ENCODE assay signal across 8 cellular contexts in the genomic region with DNA sequence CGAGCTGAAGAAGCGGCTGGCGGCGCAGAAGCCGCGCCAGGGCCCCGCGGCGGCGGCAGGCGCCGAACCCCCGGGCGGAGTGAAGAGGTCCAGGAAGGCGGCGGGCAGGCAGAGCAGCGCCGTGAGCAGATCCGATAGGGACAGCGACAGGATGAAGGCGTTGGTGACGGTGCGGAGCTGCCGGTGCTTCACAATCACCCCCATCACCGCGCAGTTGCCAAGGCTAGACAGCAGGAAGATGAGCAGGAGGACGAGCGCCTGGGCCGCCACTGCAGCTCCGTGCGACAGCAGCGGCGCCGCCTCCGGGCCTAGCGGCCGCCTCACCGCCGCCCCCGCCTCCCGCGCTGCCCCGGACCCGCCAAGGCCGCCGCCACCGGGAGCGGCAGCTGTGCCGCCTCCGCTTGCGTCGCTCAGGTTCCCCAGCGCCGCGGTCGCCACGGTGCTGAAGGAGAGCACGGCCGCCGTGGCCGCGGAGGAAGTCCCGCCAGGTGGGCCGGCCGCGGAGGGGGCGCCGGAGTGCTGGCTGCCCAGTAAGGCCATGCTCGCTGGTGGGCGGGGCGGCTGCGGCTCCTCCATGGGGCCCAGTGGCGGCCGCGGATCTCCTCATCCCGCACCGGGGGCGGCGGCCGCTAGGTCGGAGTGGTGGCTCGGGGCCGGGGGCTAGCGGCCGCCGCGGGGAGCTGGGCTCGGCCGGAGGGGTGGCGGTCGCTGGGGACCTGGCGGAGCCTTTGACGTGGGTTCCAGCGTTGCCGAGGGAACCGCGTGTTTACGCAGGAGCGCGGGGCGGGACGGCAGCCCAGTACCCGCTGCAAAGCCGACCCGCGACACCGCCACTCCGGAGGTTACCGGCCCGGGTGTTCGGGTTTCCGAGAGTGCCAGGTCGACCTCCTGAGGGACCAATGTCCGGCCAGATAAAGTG.
DNase-seq lines count a peak whose midpoint lies in the region; ATAC-seq and TF ChIP-seq lines count a peak whose summit lies in the region.

A gene with protein sequence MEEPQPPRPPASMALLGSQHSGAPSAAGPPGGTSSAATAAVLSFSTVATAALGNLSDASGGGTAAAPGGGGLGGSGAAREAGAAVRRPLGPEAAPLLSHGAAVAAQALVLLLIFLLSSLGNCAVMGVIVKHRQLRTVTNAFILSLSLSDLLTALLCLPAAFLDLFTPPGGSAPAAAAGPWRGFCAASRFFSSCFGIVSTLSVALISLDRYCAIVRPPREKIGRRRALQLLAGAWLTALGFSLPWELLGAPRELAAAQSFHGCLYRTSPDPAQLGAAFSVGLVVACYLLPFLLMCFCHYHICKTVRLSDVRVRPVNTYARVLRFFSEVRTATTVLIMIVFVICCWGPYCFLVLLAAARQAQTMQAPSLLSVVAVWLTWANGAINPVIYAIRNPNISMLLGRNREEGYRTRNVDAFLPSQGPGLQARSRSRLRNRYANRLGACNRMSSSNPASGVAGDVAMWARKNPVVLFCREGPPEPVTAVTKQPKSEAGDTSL (minus strand): TSS at position 730 of the 919 bp plus-strand sequence. CDS start 154 bp downstream, at position 576.

- no peak for TF ChIP-seq CTCF in AG10803 (conservative IDR thresholded peaks at IDR 0.05; ENCODE audit: low read length)

- DNase-seq in AG10803 (ENCODE audit: low read depth) (peak; percentile 38), SW 1271 (lab: John Stamatoyannopoulos, UW) (peak; percentile 11 to 46), amygdala (lab: John Stamatoyannopoulos, UW) (peak in 43 of 56 donors; percentile 23 to 83 (median 62)), hepatic stellate cell (ENCODE audit: low spot score) (peak; percentile 55), putamen (ENCODE audit: low spot score) (peak; percentile 44), RPMI8226 (no peak)

- peak within 1 kb of the TSS; percentile 60 for H3K4me3 ChIP-seq in AG10803 (ENCODE audit: low read length)

- ATAC-seq in GM19043 (IDR thresholded peaks at IDR 0.05; ENCODE audit: low read depth, unreplicated experiment) = peak; percentile 55
- ATAC-seq in HG03354 (IDR thresholded peaks at IDR 0.05; ENCODE audit: poor library complexity, severe bottlenecking, unreplicated experiment) = peak; percentile 72
